Comparison of ENCODE assay signal across 29 cellular contexts in genomic region chr17:77899494-77899893, GRCh38. TPM values are rescaled to one million over a fixed set of nuclear protein-coding genes. Genes with fewer than 3 reads are reported as not detected.
DNase-seq lines count a peak whose midpoint lies in the region; ATAC-seq, FAIRE-seq and TF ChIP-seq lines count a peak whose summit lies in the region.
"Had no signal": no experiment of that assay in that cellular context is flagged by ENCODE, and none has a peak within 500 bp of the region (broad histone marks: within the 10 kb centered on the region; RNA-seq: fewer than 3 reads in every experiment).

No MANE protein-coding gene starts in this region.

- peak overlapping the region; percentile 44 for H3K9ac ChIP-seq in neural cell (ENCODE audit: low read length)

- no peak overlapping the region for H3K27ac Mint-ChIP-seq in effector memory CD8-positive, alpha-beta T cell
- H3K27ac Mint-ChIP-seq: activated naive CD4-positive, alpha-beta T cell treated with anti-CD3 and anti-CD28 coated beads, Interleukin-2, amount 50 U/mL, for 24 hours; mesothelial cell of epicardium; natural killer cell; WTC11 had no signal

- H3K36me3 ChIP-seq in neural cell (ENCODE audit: insufficient read depth, low read length) (no peaks in the 10 kb centered on the region), small intestine (ENCODE audit: control insufficient read depth in 2 of 2, insufficient read depth in 2 of 2, low read length in 2 of 2) (no peaks in the 10 kb centered on the region)
- H3K36me3 ChIP-seq: cardiac muscle cell, esophagus squamous epithelium, pancreas, right atrium auricular region had no signal

- no peak overlapping the region for H3K4me2 ChIP-seq in neural cell (ENCODE audit: low read length)
- H3K4me2 ChIP-seq: hepatocyte had no signal

- TF ChIP-seq RAD21 in neural cell (conservative IDR thresholded peaks at IDR 0.05): no peak

- H3K27me3 ChIP-seq in neural cell (ENCODE audit: insufficient read depth, low read depth, low read length) (no peaks in the 10 kb centered on the region), small intestine (ENCODE audit: control insufficient read depth in 2 of 2, insufficient read depth in 2 of 2, low read length in 2 of 2) (peaks cover 0 to 2% of the 10 kb centered on the region in 2 donors)
- H3K27me3 ChIP-seq: cardiac muscle cell, pancreas, right atrium auricular region, testis had no signal

- H3F3A ChIP-seq in neural cell (ENCODE audit: insufficient read depth, low read length, poor library complexity, severe bottlenecking): no peaks in the 10 kb centered on the region

- H3K27me3 Mint-ChIP-seq in effector memory CD8-positive, alpha-beta T cell: peaks cover 11 to 12% of the 10 kb centered on the region in 2 donors
- H3K27me3 Mint-ChIP-seq: activated naive CD4-positive, alpha-beta T cell treated with anti-CD3 and anti-CD28 coated beads, Interleukin-2, amount 50 U/mL, for 24 hours had no signal

- H3K9me2 ChIP-seq in neural cell (ENCODE audit: insufficient read depth, low read length): no peaks in the 10 kb centered on the region

- no peak overlapping the region for H3K4me3 Mint-ChIP-seq in effector memory CD8-positive, alpha-beta T cell
- H3K4me3 Mint-ChIP-seq: activated naive CD4-positive, alpha-beta T cell treated with anti-CD3 and anti-CD28 coated beads, Interleukin-2, amount 50 U/mL, for 24 hours; CD4-positive, CD25-positive, alpha-beta regulatory T cell; mesothelial cell of epicardium; natural killer cell; WTC11 had no signal

- no peak for TF ChIP-seq CTCF in neural cell (IDR thresholded peaks at IDR 0.05; ENCODE audit: poor library complexity, severe bottlenecking)

- WGBS in small intestine, 3 donors: 65 to 72% (median 72%) methylated on average over 7 of the region's 7 CpGs

- H3K4me1 ChIP-seq in small intestine (ENCODE audit: control insufficient read depth in 2 of 2, insufficient read depth in 1 of 2, low read depth in 1 of 2, low read length in 1 of 2): no peaks in the 10 kb centered on the region
- H3K4me1 ChIP-seq: esophagus squamous epithelium, pancreas, right atrium auricular region, testis had no signal

- peaks cover 5 to 9% of the 10 kb centered on the region in 2 donors for H3K4me1 Mint-ChIP-seq in effector memory CD8-positive, alpha-beta T cell (ENCODE audit: low read depth in 2 of 2)
- H3K4me1 Mint-ChIP-seq: activated naive CD4-positive, alpha-beta T cell treated with anti-CD3 and anti-CD28 coated beads, Interleukin-2, amount 50 U/mL, for 24 hours had no signal

- no peaks in the 10 kb centered on the region for H3K9me3 Mint-ChIP-seq in effector memory CD8-positive, alpha-beta T cell
- H3K9me3 Mint-ChIP-seq: activated naive CD4-positive, alpha-beta T cell treated with anti-CD3 and anti-CD28 coated beads, Interleukin-2, amount 50 U/mL, for 24 hours; CD4-positive, CD25-positive, alpha-beta regulatory T cell; mesothelial cell of epicardium; natural killer cell; WTC11 had no signal

- DNase-seq in DMS79 (lab: John Stamatoyannopoulos, UW) (peak; percentile 94), NCI-H1105 treated with DMSO at 0.1 percent for 48 hours (lab: John Stamatoyannopoulos, UW) (peak; percentile 36), NCI-H446 (lab: John Stamatoyannopoulos, UW) (peak; percentile 26 to 56), NCI-H345 treated with DMSO at 0.1 percent for 48 hours (lab: John Stamatoyannopoulos, UW; ENCODE audit: unreplicated experiment) (no peak), small intestine (no peak)
- DNase-seq in effector memory CD8-positive, alpha-beta T cell: no peak
- DNase-seq: CD4-positive, CD25-positive, alpha-beta regulatory T cell; esophagus squamous epithelium; KBM-7; MM.1S; natural killer cell; NCI-H1930; NCI-H774; pancreas; stimulated activated naive CD4-positive, alpha-beta T cell treated with Interleukin-2 at 50 U/mL for 16 hours; T1000; testis had no signal

- no peak for TF ChIP-seq EP300 in neural cell (conservative IDR thresholded peaks at IDR 0.05; ENCODE audit: poor library complexity, severe bottlenecking)

- no peak for ATAC-seq in HG02798 (IDR thresholded peaks at IDR 0.05; ENCODE audit: poor library complexity, unreplicated experiment)
- no peak for ATAC-seq in effector memory CD8-positive, alpha-beta T cell (replicated peaks)
- ATAC-seq: left lobe of liver, natural killer cell, pancreas, WTC11 had no signal

- no peaks in the 10 kb centered on the region for H3K79me2 ChIP-seq in neural cell (replicated peaks; ENCODE audit: insufficient read depth, low read length)
- H3K79me2 ChIP-seq: hepatocyte had no signal

- FAIRE-seq in small intestine (lab: Jason Lieb, UNC): no peak
- FAIRE-seq: frontal cortex, GM19239, pancreas had no signal

- no peaks in the 10 kb centered on the region for H3K36me3 Mint-ChIP-seq in effector memory CD8-positive, alpha-beta T cell (ENCODE audit: insufficient read depth)
- H3K36me3 Mint-ChIP-seq: activated naive CD4-positive, alpha-beta T cell treated with anti-CD3 and anti-CD28 coated beads, Interleukin-2, amount 50 U/mL, for 24 hours; CD4-positive, CD25-positive, alpha-beta regulatory T cell; mesothelial cell of epicardium; natural killer cell; WTC11 had no signal

- no peak overlapping the region for H2AFZ ChIP-seq in neural cell (ENCODE audit: low read depth, low read length)
- H2AFZ ChIP-seq: hepatocyte had no signal

- H3K27ac ChIP-seq in neural cell (ENCODE audit: low read length): peak overlapping the region; percentile 67
- H3K27ac ChIP-seq in small intestine (ENCODE audit: low read depth in 1 of 2, low read length in 1 of 2): no peak overlapping the region
- H3K27ac ChIP-seq: cardiac muscle cell, coronary artery, esophagus squamous epithelium, hepatocyte, pancreas, right atrium auricular region, testis had no signal

- H3K9me3 ChIP-seq in neural cell (ENCODE audit: low read length) (no peaks in the 10 kb centered on the region), small intestine (ENCODE audit: control insufficient read depth, low read depth) (no peaks in the 10 kb centered on the region)
- H3K9me3 ChIP-seq: esophagus squamous epithelium, pancreas, right atrium auricular region, testis had no signal

- H3K4me3 ChIP-seq in neural cell (ENCODE audit: low read length) (no peak overlapping the region), small intestine (ENCODE audit: low read depth in 1 of 2, low read length in 2 of 2) (no peak overlapping the region)
- H3K4me3 ChIP-seq: cardiac muscle cell, coronary artery, esophagus squamous epithelium, hepatocyte, pancreas, right atrium auricular region, testis had no signal

- H4K20me1 ChIP-seq in neural cell (ENCODE audit: insufficient read depth): no peaks in the 10 kb centered on the region

TF ChIP-seq in neural cell, 6 proteins besides CTCF, POLR2A, EP300 and RAD21:
- TF ChIP-seq TAF1 (IDR thresholded peaks at IDR 0.05; ENCODE audit: low read depth) (no peak), EZH2 (IDR thresholded peaks at IDR 0.05; ENCODE audit: borderline replicate concordance, insufficient read depth, low read length, poor library complexity, severe bottlenecking) (no peak), REST (IDR thresholded peaks at IDR 0.05; ENCODE audit: borderline replicate concordance) (no peak), MXI1 (conservative IDR thresholded peaks at IDR 0.05; ENCODE audit: poor library complexity, severe bottlenecking) (no peak), POLR2AphosphoS5 (IDR thresholded peaks at IDR 0.05) (no peak), SMC3 (conservative IDR thresholded peaks at IDR 0.05; ENCODE audit: poor library complexity) (no peak)

RNA-seq across cellular contexts. Expression of gene TNRC6C, which starts 59.0 kb away (rescaled TPM):
- polyA plus RNA-seq in neural cell: 15.4 and 17.2 TPM in 2 replicates
- polyA minus RNA-seq in neural cell: 71.6 and 75.0 TPM in 2 replicates
- polyA plus RNA-seq in small intestine: 1 to 10 TPM in 2 of 3 donors, under 1 TPM in 1; 0.89 to 3.5 (median 1.1) TPM

Comparison
In these comparisons a context has a peak if more than half of its experiments do, and no peak if none do; other contexts are left out.
1. DNase-seq: peak in DMS79 (single experiment), NCI-H1105 treated with DMSO at 0.1 percent for 48 hours (single experiment) and NCI-H446 (2 of 2); none in NCI-H345 treated with DMSO at 0.1 percent for 48 hours (single experiment), effector memory CD8-positive, alpha-beta T cell (0 of 3) and small intestine (single experiment).